Comparison of ENCODE assay signal across 9 cellular contexts in genomic region chr2:190583507-190584337, GRCh38. TPM values are rescaled to one million over a fixed set of nuclear protein-coding genes. Genes with fewer than 3 reads are reported as not detected.
DNase-seq lines count a peak whose midpoint lies in the region; ATAC-seq and TF ChIP-seq lines count a peak whose summit lies in the region.
"Had no signal": no experiment of that assay in that cellular context is flagged by ENCODE, and none has a peak within 500 bp of the region (broad histone marks: within the 10 kb centered on the region; RNA-seq: fewer than 3 reads in every experiment).

No MANE protein-coding gene starts in this region.

- H3K4me1 ChIP-seq in foreskin keratinocyte = peaks cover 15% of the 10 kb centered on the region

- H3K27ac Mint-ChIP-seq in natural killer cell treated with Interleukin-12 subunit alpha and Interleukin-12 subunit beta and Interleukin-15 and Interleukin-18, amount 100 ng/mL, for 72 hours = peak overlapping the region in 1 of 2 donors; percentile 50
- H3K27ac Mint-ChIP-seq: T-helper 1 cell treated with Interleukin-12 subunit alpha and Interleukin-12 subunit beta and Interleukin-4 antibody, amounts not matched to agents 30 μg/mL and 1 μg/mL, for 36 hours had no signal

- intact Hi-C loops in left cardiac atrium (cut with DNase I) = no loop called here

- no peak overlapping the region for H3K4me3 Mint-ChIP-seq in natural killer cell treated with Interleukin-12 subunit alpha and Interleukin-12 subunit beta and Interleukin-15 and Interleukin-18, amount 100 ng/mL, for 72 hours
- H3K4me3 Mint-ChIP-seq: T-helper 1 cell treated with Interleukin-12 subunit alpha and Interleukin-12 subunit beta and Interleukin-4 antibody, amounts not matched to agents 30 μg/mL and 1 μg/mL, for 36 hours had no signal

- no peaks in the 10 kb centered on the region for H3K27me3 ChIP-seq in foreskin keratinocyte

- no peak for TF ChIP-seq CTCF in foreskin keratinocyte (conservative IDR thresholded peaks at IDR 0.05)

- no peaks in the 10 kb centered on the region for H3K36me3 Mint-ChIP-seq in natural killer cell treated with Interleukin-12 subunit alpha and Interleukin-12 subunit beta and Interleukin-15 and Interleukin-18, amount 100 ng/mL, for 72 hours

- peaks cover 24 to 25% of the 10 kb centered on the region in 2 donors for H3K4me1 Mint-ChIP-seq in natural killer cell treated with Interleukin-12 subunit alpha and Interleukin-12 subunit beta and Interleukin-15 and Interleukin-18, amount 100 ng/mL, for 72 hours (ENCODE audit: low read depth in 2 of 2)

- peak; percentile 74 for DNase-seq in left cardiac atrium
- DNase-seq in Kasumi-1 (lab: John Stamatoyannopoulos, UW) = no peak
- DNase-seq in DMS114 treated with DMSO at 0.1 percent for 48 hours (lab: John Stamatoyannopoulos, UW; ENCODE audit: unreplicated experiment) = no peak
- DNase-seq in foreskin keratinocyte = no peak
- no peak for DNase-seq in natural killer cell treated with Interleukin-12 subunit alpha and Interleukin-12 subunit beta and Interleukin-15 and Interleukin-18, amount 100 ng/mL, for 72 hours (ENCODE audit: low spot score)

- peak; percentile 55 for ATAC-seq in GM18519 (IDR thresholded peaks at IDR 0.05; ENCODE audit: low FRiP score, unreplicated experiment)
- ATAC-seq in GM21576 (IDR thresholded peaks at IDR 0.05; ENCODE audit: unreplicated experiment) = peak; percentile 65
- ATAC-seq in HG03460 (IDR thresholded peaks at IDR 0.05; ENCODE audit: unreplicated experiment) = peak; percentile 78
- ATAC-seq in left cardiac atrium = peak; percentile 60 to 72
- no peak for ATAC-seq in foreskin keratinocyte
- no peak for ATAC-seq in natural killer cell treated with Interleukin-12 subunit alpha and Interleukin-12 subunit beta and Interleukin-15 and Interleukin-18, amount 100 ng/mL, for 72 hours

- H3K9me3 Mint-ChIP-seq in natural killer cell treated with Interleukin-12 subunit alpha and Interleukin-12 subunit beta and Interleukin-15 and Interleukin-18, amount 100 ng/mL, for 72 hours = no peaks in the 10 kb centered on the region
- H3K9me3 Mint-ChIP-seq: T-helper 1 cell treated with Interleukin-12 subunit alpha and Interleukin-12 subunit beta and Interleukin-4 antibody, amounts not matched to agents 30 μg/mL and 1 μg/mL, for 36 hours had no signal

- no peaks in the 10 kb centered on the region for H3K27me3 Mint-ChIP-seq in natural killer cell treated with Interleukin-12 subunit alpha and Interleukin-12 subunit beta and Interleukin-15 and Interleukin-18, amount 100 ng/mL, for 72 hours

- no peak overlapping the region for H3K27ac ChIP-seq in foreskin keratinocyte

RNA-seq across cellular contexts. Expression of gene NEMP2, which starts 49.2 kb away (rescaled TPM):
- 1 to 10 TPM; 4.5 to 5.0 TPM for total RNA-seq in left cardiac atrium
- 4.4 and 5.6 TPM in 2 replicates for total RNA-seq in foreskin keratinocyte
- 2.1 and 2.2 TPM in 2 replicates for polyA plus RNA-seq in foreskin keratinocyte
- total RNA-seq in natural killer cell treated with Interleukin-12 subunit alpha and Interleukin-12 subunit beta and Interleukin-15 and Interleukin-18, amount 100 ng/mL, for 72 hours = 1 to 10 TPM; 8.3 to 9.4 TPM

Comparison
In these comparisons a context has a peak if more than half of its experiments do, and no peak if none do; other contexts are left out.
1. ATAC-seq: peak in GM18519 (single experiment), GM21576 (single experiment), HG03460 (single experiment) and left cardiac atrium (2 of 2); none in foreskin keratinocyte (single experiment) and natural killer cell treated with Interleukin-12 subunit alpha and Interleukin-12 subunit beta and Interleukin-15 and Interleukin-18, amount 100 ng/mL, for 72 hours (0 of 2).